ENCODE assay signal across 30 cellular contexts in the genomic region with DNA sequence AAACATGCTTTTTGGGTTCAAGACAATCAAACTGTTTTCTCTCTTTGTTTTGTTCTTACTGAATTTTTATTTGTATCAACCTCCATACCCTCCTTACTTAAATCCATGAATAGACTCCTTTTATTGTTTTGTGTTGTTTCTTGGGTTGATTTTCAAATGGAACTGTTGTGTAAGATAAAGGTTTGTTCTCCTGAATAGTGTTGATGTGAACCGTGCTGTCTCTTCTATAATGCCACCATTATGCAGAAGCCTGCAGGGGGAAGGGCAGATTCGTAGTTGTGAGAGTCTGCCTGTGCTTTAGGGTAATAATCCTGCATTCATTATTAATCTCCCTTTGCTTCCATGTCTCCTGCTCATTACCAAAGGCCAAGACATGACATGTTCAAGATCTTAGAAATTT.
DNase-seq lines count a peak whose midpoint lies in the region; ATAC-seq and TF ChIP-seq lines count a peak whose summit lies in the region.
"Had no signal": no experiment of that assay in that cellular context is flagged by ENCODE, and none has a peak within 500 bp of the region (broad histone marks: within the 10 kb centered on the region; RNA-seq: fewer than 3 reads in every experiment).

No MANE protein-coding gene starts in this region.

- no peak overlapping the region for H3K23ac ChIP-seq in mesendoderm (ENCODE audit: low read length)

- H3K79me1 ChIP-seq in mesendoderm (ENCODE audit: low read length) = no peaks in the 10 kb centered on the region

- TF ChIP-seq CTCF in GM23338 (conservative IDR thresholded peaks at IDR 0.05; ENCODE audit: low read depth in 2 of 2) (no peak), osteoblast (IDR thresholded peaks at IDR 0.05; ENCODE audit: extremely low read depth, low read depth, low read length) (no peak)
- no peak for TF ChIP-seq CTCF in CD8-positive, alpha-beta T cell (IDR thresholded peaks at IDR 0.05)

- H3K4me2 ChIP-seq in GM23338 (no peak overlapping the region; the same call in 1 of the 2 replicates), osteoblast (ENCODE audit: insufficient read depth, low read length) (no peak overlapping the region), mesendoderm (ENCODE audit: low read length) (no peak overlapping the region)
- H3K4me2 ChIP-seq: BLaER1 treated with 17β-estradiol and CSF1 and Interleukin-3, amounts not matched to agents 10 nM and 100 nM had no signal

- H3K4me1 Mint-ChIP-seq in GM23338 = peaks cover 22% of the 10 kb centered on the region
- H3K4me1 Mint-ChIP-seq in CD8-positive, alpha-beta T cell (ENCODE audit: low read depth) = peaks cover 8% of the 10 kb centered on the region
- peaks cover 1% of the 10 kb centered on the region for H3K4me1 Mint-ChIP-seq in activated T-helper 2 cell treated with anti-CD3 and anti-CD28 coated beads, Interferon-gamma antibody, Interleukin-2, Interleukin-4, amounts not matched to agents 10 μg/mL and 5 μg/mL and 100 μg/mL, durations not matched to agents 14 hours and 24 hours and 36 hours (ENCODE audit: low read depth)

- CTCF ChIA-PET in CD8-positive, alpha-beta T cell (lab: Charles Lee) = no interaction called here

- no peak overlapping the region for H2BK120ac ChIP-seq in mesendoderm (ENCODE audit: low read depth, low read length)

- DNase-seq in GM23338 (ENCODE audit: low spot score) (no peak), NCI-H82 treated with DMSO at 0.1 percent for 48 hours (lab: John Stamatoyannopoulos, UW; ENCODE audit: unreplicated experiment) (peak; percentile 38), foreskin melanocyte (peak; percentile 96), osteoblast (ENCODE audit: insufficient read length, low spot score, missing footprints) (peak; percentile 36), mesendoderm (no peak)
- DNase-seq in CD8-positive, alpha-beta T cell = no peak
- DNase-seq in activated T-helper 2 cell treated with anti-CD3 and anti-CD28 coated beads, Interferon-gamma antibody, Interleukin-2, Interleukin-4, amounts not matched to agents 10 μg/mL and 5 μg/mL and 100 μg/mL, durations not matched to agents 14 hours and 24 hours and 36 hours (ENCODE audit: low spot score) = no peak
- DNase-seq: activated CD4-positive, alpha-beta T cell treated with anti-CD3 and anti-CD28 coated beads for 48 hours; activated gamma-delta T cell; activated naive CD8-positive, alpha-beta T cell treated with anti-CD3 and anti-CD28 coated beads for 36 hours; aorta; Caco-2; effector memory CD8-positive, alpha-beta T cell; Karpas-422; left ventricle myocardium inferior; naive B cell; NCI-H1436; NCI-H2081; NCI-H2227 treated with DMSO at 0.1 percent for 48 hours; NCI-H774; RPMI8226; stimulated activated naive B cell treated with anti-CD40 and anti-IgM and Interleukin-4, amounts not matched to agents 10 μg/mL and 1 μg/mL and 100 μg/mL, for 72 hours; T1000; upper lobe of right lung; WERI-Rb-1 had no signal

- H4K20me1 ChIP-seq in GM23338 (replicated peaks; ENCODE audit: insufficient read depth) (no peaks in the 10 kb centered on the region), osteoblast (ENCODE audit: insufficient read depth, low read length) (no peaks in the 10 kb centered on the region)
- H4K20me1 ChIP-seq: BLaER1 treated with 17β-estradiol and CSF1 and Interleukin-3, amounts not matched to agents 10 nM and 100 nM had no signal

- H3K18ac ChIP-seq in mesendoderm (ENCODE audit: low read length) = no peak overlapping the region

- H3K27me3 Mint-ChIP-seq in GM23338 (ENCODE audit: insufficient read depth, low read depth, poor library complexity) = no peaks in the 10 kb centered on the region
- no peaks in the 10 kb centered on the region for H3K27me3 Mint-ChIP-seq in CD8-positive, alpha-beta T cell (ENCODE audit: low read depth)
- H3K27me3 Mint-ChIP-seq in activated T-helper 2 cell treated with anti-CD3 and anti-CD28 coated beads, Interferon-gamma antibody, Interleukin-2, Interleukin-4, amounts not matched to agents 10 μg/mL and 5 μg/mL and 100 μg/mL, durations not matched to agents 14 hours and 24 hours and 36 hours (ENCODE audit: low read depth) = no peaks in the 10 kb centered on the region
- H3K27me3 Mint-ChIP-seq: activated naive CD8-positive, alpha-beta T cell treated with anti-CD3 and anti-CD28 coated beads for 36 hours; effector memory CD8-positive, alpha-beta T cell; naive B cell; stimulated activated naive B cell treated with anti-CD40 and anti-IgM and Interleukin-4, amounts not matched to agents 10 μg/mL and 1 μg/mL and 100 μg/mL, for 72 hours had no signal

- no peak overlapping the region for H3K9ac ChIP-seq in mesendoderm (ENCODE audit: low read length)
- H3K9ac ChIP-seq: BLaER1 treated with 17β-estradiol and CSF1 and Interleukin-3, amounts not matched to agents 10 nM and 100 nM had no signal

- no peak overlapping the region for H2AFZ ChIP-seq in GM23338
- H2AFZ ChIP-seq in osteoblast (ENCODE audit: low read length) = no peak overlapping the region

- no peaks in the 10 kb centered on the region for H3K9me2 ChIP-seq in GM23338 (ENCODE audit: insufficient read depth)

- H2BK5ac ChIP-seq in mesendoderm (ENCODE audit: low read length) = no peak overlapping the region

- H3K36me3 Mint-ChIP-seq in GM23338 (ENCODE audit: low read depth) = 0 out of 3 replicates have a peak, but pooled peaks cover 2% of the 10 kb centered on the region
- peaks cover 44% of the 10 kb centered on the region for H3K36me3 Mint-ChIP-seq in CD8-positive, alpha-beta T cell
- peaks cover 17% of the 10 kb centered on the region for H3K36me3 Mint-ChIP-seq in activated T-helper 2 cell treated with anti-CD3 and anti-CD28 coated beads, Interferon-gamma antibody, Interleukin-2, Interleukin-4, amounts not matched to agents 10 μg/mL and 5 μg/mL and 100 μg/mL, durations not matched to agents 14 hours and 24 hours and 36 hours (ENCODE audit: low read depth)

- H4K8ac ChIP-seq in mesendoderm (ENCODE audit: low read depth, low read length) = no peak overlapping the region

- POLR2A ChIA-PET in CD8-positive, alpha-beta T cell (lab: Charles Lee) = no interaction called here

- H3K27ac Mint-ChIP-seq in GM23338 = peak overlapping the region; percentile 4; the same call in 1 of the 2 replicates
- no peak overlapping the region for H3K27ac Mint-ChIP-seq in CD8-positive, alpha-beta T cell
- no peak overlapping the region for H3K27ac Mint-ChIP-seq in activated T-helper 2 cell treated with anti-CD3 and anti-CD28 coated beads, Interferon-gamma antibody, Interleukin-2, Interleukin-4, amounts not matched to agents 10 μg/mL and 5 μg/mL and 100 μg/mL, durations not matched to agents 14 hours and 24 hours and 36 hours
- H3K27ac Mint-ChIP-seq: activated naive CD8-positive, alpha-beta T cell treated with anti-CD3 and anti-CD28 coated beads for 36 hours; effector memory CD8-positive, alpha-beta T cell; stimulated activated naive B cell treated with anti-CD40 and anti-IgM and Interleukin-4, amounts not matched to agents 10 μg/mL and 1 μg/mL and 100 μg/mL, for 72 hours had no signal

- H3K27me3 ChIP-seq in GM23338 (ENCODE audit: insufficient read depth) (no peaks in the 10 kb centered on the region), osteoblast (ENCODE audit: insufficient read depth, low read length) (no peaks in the 10 kb centered on the region), mesendoderm (ENCODE audit: insufficient read depth, low read length, poor library complexity) (no peaks in the 10 kb centered on the region)
- H3K27me3 ChIP-seq in CD8-positive, alpha-beta T cell (ENCODE audit: insufficient read depth, low read length) = no peaks in the 10 kb centered on the region
- H3K27me3 ChIP-seq: BLaER1 treated with 17β-estradiol and CSF1 and Interleukin-3, amounts not matched to agents 10 nM and 100 nM; SJSA1; suprapubic skin; upper lobe of right lung had no signal

- no peak overlapping the region for H3K4me3 ChIP-seq in GM23338
- H3K4me3 ChIP-seq in osteoblast (ENCODE audit: insufficient read depth, low read length) = no peak overlapping the region
- H3K4me3 ChIP-seq in CD8-positive, alpha-beta T cell (ENCODE audit: low read depth, low read length) = no peak overlapping the region
- H3K4me3 ChIP-seq in mesendoderm (ENCODE audit: low read length) = no peak overlapping the region
- H3K4me3 ChIP-seq: BLaER1 treated with 17β-estradiol and CSF1 and Interleukin-3, amounts not matched to agents 10 nM and 100 nM; coronary artery; left ventricle myocardium inferior; SJSA1; suprapubic skin; upper lobe of right lung had no signal

- no peak overlapping the region for H3K4me3 Mint-ChIP-seq in GM23338
- H3K4me3 Mint-ChIP-seq in CD8-positive, alpha-beta T cell = no peak overlapping the region
- no peak overlapping the region for H3K4me3 Mint-ChIP-seq in activated T-helper 2 cell treated with anti-CD3 and anti-CD28 coated beads, Interferon-gamma antibody, Interleukin-2, Interleukin-4, amounts not matched to agents 10 μg/mL and 5 μg/mL and 100 μg/mL, durations not matched to agents 14 hours and 24 hours and 36 hours (ENCODE audit: low read depth)
- H3K4me3 Mint-ChIP-seq: activated naive CD8-positive, alpha-beta T cell treated with anti-CD3 and anti-CD28 coated beads for 36 hours; effector memory CD8-positive, alpha-beta T cell; naive B cell; stimulated activated naive B cell treated with anti-CD40 and anti-IgM and Interleukin-4, amounts not matched to agents 10 μg/mL and 1 μg/mL and 100 μg/mL, for 72 hours had no signal

- intact Hi-C loops in CD8-positive, alpha-beta T cell (cut with DNase I, micrococcal nuclease) = no loop called here
- intact Hi-C loops in activated T-helper 2 cell treated with anti-CD3 and anti-CD28 coated beads, Interferon-gamma antibody, Interleukin-2, Interleukin-4, amounts not matched to agents 10 μg/mL and 5 μg/mL and 100 μg/mL, durations not matched to agents 14 hours and 24 hours and 36 hours (cut with micrococcal nuclease) = no loop called here

- H4K5ac ChIP-seq in mesendoderm (ENCODE audit: low read length) = no peak overlapping the region

- H3F3A ChIP-seq in GM23338 (replicated peaks; ENCODE audit: low read depth) = no peaks in the 10 kb centered on the region

- H3K4ac ChIP-seq in mesendoderm (ENCODE audit: low read depth, low read length) = no peak overlapping the region

- WGBS in mesendoderm (ENCODE audit: extremely low coverage, insufficient coverage, low lambda C conversion rate) = no CpG with 5 or more reads among the region's 2 CpGs

- H3K79me2 ChIP-seq in GM23338 (replicated peaks; ENCODE audit: insufficient read depth) (peaks cover 8% of the 10 kb centered on the region; the same call in 1 of the 2 replicates), osteoblast (ENCODE audit: insufficient read depth, low read length) (no peaks in the 10 kb centered on the region), mesendoderm (ENCODE audit: control insufficient read depth, insufficient read depth, low read length) (no peaks in the 10 kb centered on the region)

- H3K4me1 ChIP-seq in GM23338 (ENCODE audit: insufficient read depth) = peaks cover 17% of the 10 kb centered on the region; the same call in 1 of the 2 replicates
- peaks cover 7% of the 10 kb centered on the region for H3K4me1 ChIP-seq in osteoblast (ENCODE audit: insufficient read depth, low read length)
- H3K4me1 ChIP-seq in CD8-positive, alpha-beta T cell (ENCODE audit: insufficient read depth, low read length) = no peaks in the 10 kb centered on the region
- peaks cover 1% of the 10 kb centered on the region for H3K4me1 ChIP-seq in mesendoderm (ENCODE audit: control insufficient read depth, low read depth, low read length)
- H3K4me1 ChIP-seq: Caco-2, left ventricle myocardium inferior, SJSA1, suprapubic skin, upper lobe of right lung had no signal

- H3K9me3 Mint-ChIP-seq in GM23338 = no peaks in the 10 kb centered on the region
- H3K9me3 Mint-ChIP-seq in CD8-positive, alpha-beta T cell = no peaks in the 10 kb centered on the region
- H3K9me3 Mint-ChIP-seq in activated T-helper 2 cell treated with anti-CD3 and anti-CD28 coated beads, Interferon-gamma antibody, Interleukin-2, Interleukin-4, amounts not matched to agents 10 μg/mL and 5 μg/mL and 100 μg/mL, durations not matched to agents 14 hours and 24 hours and 36 hours = no peaks in the 10 kb centered on the region
- H3K9me3 Mint-ChIP-seq: activated naive CD8-positive, alpha-beta T cell treated with anti-CD3 and anti-CD28 coated beads for 36 hours; effector memory CD8-positive, alpha-beta T cell; naive B cell had no signal

- H3K27ac ChIP-seq in GM23338 (ENCODE audit: low read depth) (no peak overlapping the region), osteoblast (ENCODE audit: low read depth, low read length) (no peak overlapping the region), mesendoderm (ENCODE audit: low read depth, low read length) (no peak overlapping the region)
- H3K27ac ChIP-seq in CD8-positive, alpha-beta T cell (ENCODE audit: low read depth, low read length) = no peak overlapping the region
- H3K27ac ChIP-seq: BLaER1 treated with 17β-estradiol and CSF1 and Interleukin-3, amounts not matched to agents 10 nM and 100 nM; coronary artery; left ventricle myocardium inferior; SJSA1; suprapubic skin; upper lobe of right lung; WERI-Rb-1 had no signal

- no peaks in the 10 kb centered on the region for H3K9me3 ChIP-seq in osteoblast (ENCODE audit: low read depth, low read length)
- no peaks in the 10 kb centered on the region for H3K9me3 ChIP-seq in CD8-positive, alpha-beta T cell (ENCODE audit: low read length)
- H3K9me3 ChIP-seq: Caco-2, left ventricle myocardium inferior, SJSA1, suprapubic skin, upper lobe of right lung had no signal

- no peak overlapping the region for H3K56ac ChIP-seq in mesendoderm (ENCODE audit: low read length)

- H2BK15ac ChIP-seq in mesendoderm (replicated peaks; ENCODE audit: low read depth) = no peak overlapping the region

- no peaks in the 10 kb centered on the region for H3K36me3 ChIP-seq in GM23338 (ENCODE audit: insufficient read depth)
- H3K36me3 ChIP-seq in osteoblast (ENCODE audit: insufficient read depth, low read length) = no peaks in the 10 kb centered on the region
- no peaks in the 10 kb centered on the region for H3K36me3 ChIP-seq in CD8-positive, alpha-beta T cell (ENCODE audit: insufficient read depth, low read length)
- no peaks in the 10 kb centered on the region for H3K36me3 ChIP-seq in mesendoderm (ENCODE audit: control insufficient read depth, insufficient read depth, low read length)
- H3K36me3 ChIP-seq: left ventricle myocardium inferior, SJSA1, suprapubic skin, upper lobe of right lung had no signal

- H2AK5ac ChIP-seq in mesendoderm (ENCODE audit: low read length) = no peak overlapping the region

- ATAC-seq in GM23338 (no peak), HG03520 (IDR thresholded peaks at IDR 0.05; ENCODE audit: unreplicated experiment) (no peak)
- no peak for ATAC-seq in CD8-positive, alpha-beta T cell
- ATAC-seq: effector memory CD8-positive, alpha-beta T cell; stimulated activated naive B cell treated with anti-CD40 and anti-IgM and Interleukin-4, amounts not matched to agents 10 μg/mL and 1 μg/mL and 100 μg/mL, for 72 hours; upper lobe of right lung had no signal

Comparison
In these comparisons a context has a peak if more than half of its experiments do, and no peak if none do; other contexts are left out.
1. DNase-seq: peak in NCI-H82 treated with DMSO at 0.1 percent for 48 hours (single experiment), foreskin melanocyte (single experiment) and osteoblast (single experiment); none in GM23338 (single experiment), CD8-positive, alpha-beta T cell (0 of 7), mesendoderm (single experiment) and activated T-helper 2 cell treated with anti-CD3 and anti-CD28 coated beads, Interferon-gamma antibody, Interleukin-2, Interleukin-4, amounts not matched to agents 10 μg/mL and 5 μg/mL and 100 μg/mL, durations not matched to agents 14 hours and 24 hours and 36 hours (single experiment).